ENCODE assay signal across 8 cellular contexts in genomic region chr19:47446534-47447469, GRCh38. TPM values are rescaled to one million over a fixed set of nuclear protein-coding genes. Genes with fewer than 3 reads are reported as not detected.
DNase-seq lines count a peak whose midpoint lies in the region; ATAC-seq and TF ChIP-seq lines count a peak whose summit lies in the region.

No MANE protein-coding gene starts in this region.

- intact Hi-C loops in testis (cut with DNase I; ENCODE audit: low total_unique reads): no loop called here

- no peaks in the 10 kb centered on the region for H4K20me1 ChIP-seq in hepatocyte (ENCODE audit: insufficient read depth, poor library complexity, severe bottlenecking)

- no peaks in the 10 kb centered on the region for H3K9me2 ChIP-seq in hepatocyte (replicated peaks; ENCODE audit: insufficient read depth)

- H3K36me3 ChIP-seq in hepatocyte (replicated peaks; ENCODE audit: insufficient read depth, low read depth): no peaks in the 10 kb centered on the region
- H3K36me3 ChIP-seq in testis (ENCODE audit: low read depth, missing control alignments): no peaks in the 10 kb centered on the region

- no peak for TF ChIP-seq POLR2A in testis (IDR thresholded peaks at IDR 0.05)

- peak; percentile 49 for ATAC-seq in activated CD8-positive, alpha-beta memory T cell treated with anti-CD3 and anti-CD28 coated beads, Interleukin-2, amount 10 ng/mL, durations not matched to agents 7 days and 5 days

- H3K4me3 Mint-ChIP-seq in activated CD8-positive, alpha-beta memory T cell treated with anti-CD3 and anti-CD28 coated beads, Interleukin-2, amount 10 ng/mL, durations not matched to agents 7 days and 5 days: peak overlapping the region; percentile 39

- no peaks in the 10 kb centered on the region for H3K79me2 ChIP-seq in hepatocyte

- peaks cover 11% of the 10 kb centered on the region for H3K4me1 ChIP-seq in hepatocyte (ENCODE audit: insufficient read depth)
- peaks cover 14% of the 10 kb centered on the region for H3K4me1 ChIP-seq in testis

- H3K27ac Mint-ChIP-seq in activated CD8-positive, alpha-beta memory T cell treated with anti-CD3 and anti-CD28 coated beads, Interleukin-2, amount 10 ng/mL, durations not matched to agents 7 days and 5 days: peak overlapping the region; percentile 30

- DNase-seq in activated CD8-positive, alpha-beta memory T cell treated with anti-CD3 and anti-CD28 coated beads, Interleukin-2, amount 10 ng/mL, durations not matched to agents 7 days and 5 days: peak; percentile 61
- DNase-seq in activated CD8-positive, alpha-beta memory T cell treated with anti-CD3 and anti-CD28 coated beads, Interleukin-2, amount 50 U/mL, for 4 hours: no peak
- DNase-seq in SK-N-DZ (ENCODE audit: low spot score) (peak; percentile 43), hepatocyte (ENCODE audit: low spot score) (peak; percentile 50), testis (peak; percentile 64), NCI-H524 treated with DMSO at 0.1 percent for 48 hours (lab: John Stamatoyannopoulos, UW) (no peak), NCI-H2171 (lab: John Stamatoyannopoulos, UW) (no peak), T1000 (lab: John Stamatoyannopoulos, UW) (no peak)

- H3K9me3 Mint-ChIP-seq in activated CD8-positive, alpha-beta memory T cell treated with anti-CD3 and anti-CD28 coated beads, Interleukin-2, amount 10 ng/mL, durations not matched to agents 7 days and 5 days (ENCODE audit: low read depth): no peaks in the 10 kb centered on the region

- peaks cover 71% of the 10 kb centered on the region for H3K27me3 Mint-ChIP-seq in activated CD8-positive, alpha-beta memory T cell treated with anti-CD3 and anti-CD28 coated beads, Interleukin-2, amount 10 ng/mL, durations not matched to agents 7 days and 5 days

- H3K36me3 Mint-ChIP-seq in activated CD8-positive, alpha-beta memory T cell treated with anti-CD3 and anti-CD28 coated beads, Interleukin-2, amount 10 ng/mL, durations not matched to agents 7 days and 5 days: peaks cover 2% of the 10 kb centered on the region

- H3K4me3 ChIP-seq in hepatocyte: no peak overlapping the region
- H3K4me3 ChIP-seq in testis: peak overlapping the region; percentile 34 to 43

- CTCF ChIA-PET in activated CD8-positive, alpha-beta memory T cell treated with anti-CD3 and anti-CD28 coated beads, Interleukin-2, amount 10 ng/mL, durations not matched to agents 7 days and 5 days (lab: Charles Lee): interaction anchor here (0.6 to 4.6 kb wide), 6 partner anchors 11 to 253 kb away, joined by 3 to 40 read pairs (median 4); partner anchors contain the start of genes DHX34 and KPTN

- no peak overlapping the region for H2AFZ ChIP-seq in hepatocyte

- 17% methylated on average over 25 of the region's 28 CpGs for WGBS in hepatocyte (ENCODE audit: low lambda C conversion rate, missing lambda C conversion rate)
- 12 to 15% methylated on average over 27 to 28 of the region's 28 CpGs for WGBS in testis, 2 donors

- no peaks in the 10 kb centered on the region for H3K9me3 ChIP-seq in hepatocyte (ENCODE audit: low read depth)
- no peaks in the 10 kb centered on the region for H3K9me3 ChIP-seq in testis

- peaks cover 40% of the 10 kb centered on the region for H3K4me1 Mint-ChIP-seq in activated CD8-positive, alpha-beta memory T cell treated with anti-CD3 and anti-CD28 coated beads, Interleukin-2, amount 10 ng/mL, durations not matched to agents 7 days and 5 days

- H3K27me3 ChIP-seq in hepatocyte (peaks cover 85% of the 10 kb centered on the region), testis (no peaks in the 10 kb centered on the region)

- peak overlapping the region; percentile 74 for H3K4me2 ChIP-seq in hepatocyte

- no peak for TF ChIP-seq CTCF in hepatocyte (IDR thresholded peaks at IDR 0.05; ENCODE audit: poor library complexity)
- TF ChIP-seq CTCF in testis (IDR thresholded peaks at IDR 0.05): no peak

- H3K27ac ChIP-seq in hepatocyte (no peak overlapping the region), testis (no peak overlapping the region)

RNA-seq across cellular contexts. Expression of gene SLC8A2, which starts 24.9 kb away (rescaled TPM):
- total RNA-seq in activated CD8-positive, alpha-beta memory T cell treated with anti-CD3 and anti-CD28 coated beads, Interleukin-2, amount 10 ng/mL, durations not matched to agents 7 days and 5 days: under 1 TPM; 0.14 to 0.32 TPM
- polyA plus RNA-seq in SK-N-DZ (2014; cell fraction: cytosol; rRNA removed): 0.07 and 0.32 TPM in 2 replicates
- polyA plus RNA-seq in SK-N-DZ (2014; cell fraction: nucleus; rRNA removed): 0.66 TPM in 1 of 2 replicates, not detected in the other
- total RNA-seq in hepatocyte: 1.1 and 1.2 TPM in 2 replicates
- polyA plus RNA-seq in hepatocyte: 0.24 and 0.40 TPM in 2 replicates
- total RNA-seq in testis: 10 to 100 TPM in 1 of 2 donors, 1 to 10 TPM in 1; 5.0 to 12.9 TPM
- 4.2 TPM for polyA plus RNA-seq in testis (ENCODE audit: insufficient read depth, low read depth, low replicate concordance)

RNA-seq across cellular contexts. Expression of gene MEIS3, which starts 27.5 kb away (rescaled TPM):
- total RNA-seq in activated CD8-positive, alpha-beta memory T cell treated with anti-CD3 and anti-CD28 coated beads, Interleukin-2, amount 10 ng/mL, durations not matched to agents 7 days and 5 days: not detected
- 61.0 and 64.2 TPM in 2 replicates for polyA plus RNA-seq in SK-N-DZ (2014; cell fraction: cytosol; rRNA removed)
- polyA plus RNA-seq in SK-N-DZ (2014; cell fraction: nucleus; rRNA removed): 48.3 and 60.9 TPM in 2 replicates
- total RNA-seq in hepatocyte: 18.4 and 21.2 TPM in 2 replicates
- polyA plus RNA-seq in hepatocyte: 40.6 and 47.0 TPM in 2 replicates
- 10 to 100 TPM; 12.5 to 21.3 TPM for total RNA-seq in testis
- polyA plus RNA-seq in testis (ENCODE audit: insufficient read depth, low read depth, low replicate concordance): 17.4 TPM

RNA-seq across cellular contexts. Expression of gene KPTN, which starts 37.2 kb away (rescaled TPM):
- 10 to 100 TPM; 11.0 to 13.3 TPM for total RNA-seq in activated CD8-positive, alpha-beta memory T cell treated with anti-CD3 and anti-CD28 coated beads, Interleukin-2, amount 10 ng/mL, durations not matched to agents 7 days and 5 days
- polyA plus RNA-seq in SK-N-DZ (2014; cell fraction: cytosol; rRNA removed): 7.1 and 8.8 TPM in 2 replicates
- 34.9 and 43.2 TPM in 2 replicates for polyA plus RNA-seq in SK-N-DZ (2014; cell fraction: nucleus; rRNA removed)
- 8.3 and 10.1 TPM in 2 replicates for total RNA-seq in hepatocyte
- polyA plus RNA-seq in hepatocyte: 22.6 and 25.4 TPM in 2 replicates
- total RNA-seq in testis: 10 to 100 TPM; 12.9 to 30.0 TPM
- 13.5 TPM for polyA plus RNA-seq in testis (ENCODE audit: insufficient read depth, low read depth, low replicate concordance)

Comparison
In these comparisons a context has a peak if more than half of its experiments do, and no peak if none do; other contexts are left out.
1. DNase-seq: peak in activated CD8-positive, alpha-beta memory T cell treated with anti-CD3 and anti-CD28 coated beads, Interleukin-2, amount 10 ng/mL, durations not matched to agents 7 days and 5 days (single experiment), SK-N-DZ (single experiment), hepatocyte (single experiment) and testis (single experiment); none in activated CD8-positive, alpha-beta memory T cell treated with anti-CD3 and anti-CD28 coated beads, Interleukin-2, amount 50 U/mL, for 4 hours (single experiment), NCI-H524 treated with DMSO at 0.1 percent for 48 hours (single experiment), NCI-H2171 (single experiment) and T1000 (single experiment).
2. RNA of gene MEIS3, which starts 27.5 kb away (total RNA-seq): 12.5 to 21.3 TPM in testis and 18.4 to 21.2 TPM in hepatocyte; not detected in activated CD8-positive, alpha-beta memory T cell treated with anti-CD3 and anti-CD28 coated beads, Interleukin-2, amount 10 ng/mL, durations not matched to agents 7 days and 5 days; every median in the first group is over 10 times any median in the second.